In genomic region chr10:12020574-12020973, GRCh38 we compare ENCODE assay signal across 18 cellular contexts.
"Had no signal": no experiment of that assay in that cellular context is flagged by ENCODE, and none has a peak within 500 bp of the region (broad histone marks: within the 10 kb centered on the region; RNA-seq: fewer than 3 reads in every experiment).

No MANE protein-coding gene starts in this region.

- H3K27me3 Mint-ChIP-seq: brain; dendritic cell treated with granulocyte-macrophage colony-stimulating factor and Interleukin-4, amounts not matched to agents 40 ng/mL and 50 ng/mL, for 4 days had no signal

- H3K27ac ChIP-seq: neural progenitor cell, prostate gland, spleen, tibial nerve, WERI-Rb-1 had no signal

- H3K9me3 Mint-ChIP-seq: activated naive CD4-positive, alpha-beta T cell treated with anti-CD3 and anti-CD28 coated beads, Interleukin-2, amount 50 U/mL, for 72 hours; brain; dendritic cell treated with granulocyte-macrophage colony-stimulating factor and Interleukin-4, amounts not matched to agents 40 ng/mL and 50 ng/mL, for 4 days; neural progenitor cell; T-helper 2 cell treated with Interferon-gamma antibody and Interleukin-4, amounts not matched to agents 5 μg/mL and 100 μg/mL, for 36 hours had no signal

- H3K4me3 Mint-ChIP-seq: brain; dendritic cell treated with granulocyte-macrophage colony-stimulating factor and Interleukin-4, amounts not matched to agents 40 ng/mL and 50 ng/mL, for 4 days; neural progenitor cell; T-helper 2 cell treated with Interferon-gamma antibody and Interleukin-4, amounts not matched to agents 5 μg/mL and 100 μg/mL, for 36 hours had no signal

- H3K36me3 Mint-ChIP-seq: neural progenitor cell had no signal

- H3K9me3 ChIP-seq: mucosa of descending colon, prostate gland, spleen, tibial nerve had no signal

- H3K4me3 ChIP-seq: mucosa of descending colon, neural progenitor cell, prostate gland, spleen, tibial nerve had no signal

- DNase-seq: activated gamma-delta T cell treated with Interleukin-2 at 50 U/mL for 16 hours; activated T-cell treated with anti-CD3 and anti-CD28 coated beads, Interleukin-2, amount 50 U/mL, for 1 hour; aorta; effector CD4-positive, alpha-beta T cell; left colon; mesenchymal stem cell; mucosa of descending colon; spleen; stimulated activated CD4-positive, alpha-beta T cell treated with anti-CD3 and anti-CD28 coated beads, Interleukin-4, amount 100 ng/mL, for 1 hour; stimulated activated naive CD8-positive, alpha-beta T cell treated with anti-CD3 and anti-CD28 coated beads, Interleukin-15, Interleukin-2, amounts not matched to agents 100 U/mL and 50 U/mL, for 24 hours; WERI-Rb-1 had no signal

- H3K27me3 ChIP-seq: neural progenitor cell, spleen, tibial nerve had no signal

- H3K4me1 Mint-ChIP-seq: brain, neural progenitor cell had no signal

- ATAC-seq: activated naive CD4-positive, alpha-beta T cell treated with anti-CD3 and anti-CD28 coated beads, Interleukin-2, amount 50 U/mL, for 72 hours; left colon; mucosa of descending colon; stimulated activated naive CD8-positive, alpha-beta T cell treated with anti-CD3 and anti-CD28 coated beads, Interleukin-15, Interleukin-2, amounts not matched to agents 100 U/mL and 50 U/mL, for 24 hours had no signal

- H3K36me3 ChIP-seq: prostate gland, WERI-Rb-1 had no signal

- H3K27ac Mint-ChIP-seq: activated naive CD4-positive, alpha-beta T cell treated with anti-CD3 and anti-CD28 coated beads, Interleukin-2, amount 50 U/mL, for 72 hours; brain; dendritic cell treated with granulocyte-macrophage colony-stimulating factor and Interleukin-4, amounts not matched to agents 40 ng/mL and 50 ng/mL, for 4 days; neural progenitor cell; T-helper 2 cell treated with Interferon-gamma antibody and Interleukin-4, amounts not matched to agents 5 μg/mL and 100 μg/mL, for 36 hours had no signal

- H3K4me1 ChIP-seq: neural progenitor cell, prostate gland had no signal
